ENCODE assay signal across 8 cellular contexts in the genomic region with DNA sequence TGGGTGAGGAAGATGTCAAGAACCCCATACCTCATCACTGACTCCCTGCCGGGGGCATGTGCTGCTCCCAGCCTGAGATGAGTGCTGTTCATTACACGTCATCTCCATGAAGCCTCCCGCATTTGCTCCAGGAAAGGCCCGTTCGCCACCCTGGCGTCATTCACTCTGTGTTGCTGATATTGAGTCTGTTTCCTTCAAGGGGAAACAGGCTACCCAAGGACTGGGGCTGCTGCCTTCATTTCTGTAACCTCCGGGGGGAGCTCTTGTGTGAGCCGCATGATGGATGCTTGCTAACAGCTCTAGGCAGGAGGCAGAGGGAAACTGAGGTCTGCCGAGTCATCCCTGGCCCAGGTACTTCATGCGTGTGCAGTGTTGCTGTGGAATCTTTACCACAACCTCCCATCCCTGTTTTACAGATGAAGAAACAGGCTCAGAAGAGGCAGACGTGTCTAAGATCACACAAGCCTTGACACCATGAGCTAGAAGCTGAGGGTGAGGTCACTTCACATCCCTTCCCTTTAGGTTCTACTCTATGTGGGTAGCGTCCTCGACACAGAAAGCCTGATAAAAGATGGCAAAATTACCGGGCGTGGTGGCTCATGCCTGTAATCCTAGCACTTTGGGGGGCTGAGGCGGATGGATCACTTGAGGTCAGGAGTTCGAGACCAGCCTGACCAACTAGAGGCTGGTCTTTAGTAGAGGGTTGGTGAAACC. TPM values are rescaled to one million over a fixed set of nuclear protein-coding genes. Genes with fewer than 3 reads are reported as not detected.
DNase-seq lines count a peak whose midpoint lies in the region; ATAC-seq and TF ChIP-seq lines count a peak whose summit lies in the region.

No MANE protein-coding gene starts in this region.

- CTCF ChIA-PET in T-cell (lab: Charles Lee) = interaction anchor here (0.6 to 1.0 kb wide), 6 partner anchors 29 to 422 kb away, joined by 3 to 4 read pairs (median 4); partner anchors contain the start of gene ZNF267 (in 1 of the 2)

- no peak overlapping the region for H3K4me3 ChIP-seq in cardiac muscle cell
- no peak overlapping the region for H3K4me3 ChIP-seq in fibroblast of the aortic adventitia (ENCODE audit: low read depth, low read length)
- H3K4me3 ChIP-seq in testis = no peak overlapping the region
- no peak overlapping the region for H3K4me3 ChIP-seq in esophagus muscularis mucosa

- TF ChIP-seq POLR2A in testis (IDR thresholded peaks at IDR 0.05) = no peak
- no peak for TF ChIP-seq POLR2A in esophagus muscularis mucosa (IDR thresholded peaks at IDR 0.05; ENCODE audit: low read depth)

- H3K27ac Mint-ChIP-seq in T-cell = peak overlapping the region; percentile 63 to 80

- DNase-seq in cardiac muscle cell (ENCODE audit: low read depth in 1 of 2, low spot score in 1 of 2) = peak; percentile 37 to 39
- DNase-seq in left ventricle myocardium superior = no peak
- DNase-seq in T-cell = peak in 6 of 34 experiments; percentile 12 to 37 (median 24)
- DNase-seq in fibroblast of the aortic adventitia (ENCODE audit: low read depth) = no peak
- DNase-seq in testis = peak; percentile 24
- no peak for DNase-seq in hepatic stellate cell (ENCODE audit: low spot score)
- DNase-seq in T-helper 9 cell = no peak
- DNase-seq in esophagus muscularis mucosa (ENCODE audit: extremely low spot score) = no peak

- WGBS in testis, 2 donors = 64 to 74% methylated on average over 17 of the region's 17 CpGs
- 73% methylated on average over 17 of the region's 17 CpGs for WGBS in esophagus muscularis mucosa

- H3K4me1 ChIP-seq in cardiac muscle cell (ENCODE audit: low read depth) = peaks cover 34% of the 10 kb centered on the region
- H3K4me1 ChIP-seq in testis = peaks cover 54% of the 10 kb centered on the region
- peaks cover 76 to 85% (median 83%) of the 10 kb centered on the region in 4 donors for H3K4me1 ChIP-seq in esophagus muscularis mucosa

- no peak for TF ChIP-seq EP300 in esophagus muscularis mucosa (IDR thresholded peaks at IDR 0.05)

- intact Hi-C loops in left ventricle myocardium superior (cut with micrococcal nuclease) = no loop called here
- intact Hi-C loops in testis (cut with DNase I; ENCODE audit: low total_unique reads) = no loop called here
- intact Hi-C loops in esophagus muscularis mucosa (cut with DNase I) = loop anchor here (10.0 kb wide), 1 partner anchor 409 kb away; no protein-coding TSS in a partner anchor

- no peaks in the 10 kb centered on the region for H3K36me3 Mint-ChIP-seq in T-cell

- no peak for ATAC-seq in left ventricle myocardium superior
- ATAC-seq in T-cell (replicated peaks in 1 of 4) = no peak

- H3K27ac ChIP-seq in cardiac muscle cell = no peak overlapping the region
- no peak overlapping the region for H3K27ac ChIP-seq in testis
- peak overlapping the region in 1 of 4 donors; percentile 33 for H3K27ac ChIP-seq in esophagus muscularis mucosa (replicated peaks in 1 of 4)

- H3K27me3 ChIP-seq in cardiac muscle cell (no peaks in the 10 kb centered on the region), testis (no peaks in the 10 kb centered on the region), esophagus muscularis mucosa (no peaks in the 10 kb centered on the region)

- H3K4me3 Mint-ChIP-seq in T-cell = peak overlapping the region in 1 of 3 donors; percentile 31

- POLR2A ChIA-PET in T-cell (lab: Charles Lee) = no interaction called here

- peak; percentile 52 for TF ChIP-seq CTCF in cardiac muscle cell (IDR thresholded peaks at IDR 0.05; ENCODE audit: low read depth, low read length)
- TF ChIP-seq CTCF in fibroblast of the aortic adventitia (IDR thresholded peaks at IDR 0.05; ENCODE audit: insufficient read depth, low read length) = peak; percentile 16
- TF ChIP-seq CTCF in testis (IDR thresholded peaks at IDR 0.05) = peak in 1 of 3 experiments; percentile 17
- TF ChIP-seq CTCF in esophagus muscularis mucosa (IDR thresholded peaks at IDR 0.05) = peak in 1 of 3 experiments; percentile 32

- no peaks in the 10 kb centered on the region for H3K27me3 Mint-ChIP-seq in T-cell

- no peaks in the 10 kb centered on the region for H3K9me3 ChIP-seq in cardiac muscle cell (ENCODE audit: low read depth)
- no peaks in the 10 kb centered on the region for H3K9me3 ChIP-seq in testis
- H3K9me3 ChIP-seq in esophagus muscularis mucosa = no peaks in the 10 kb centered on the region

- H3K36me3 ChIP-seq in cardiac muscle cell (no peaks in the 10 kb centered on the region), testis (ENCODE audit: low read depth, missing control alignments) (no peaks in the 10 kb centered on the region), esophagus muscularis mucosa (peaks cover 0 to 5% (median 2%) of the 10 kb centered on the region in 4 donors)

- peaks cover 40 to 63% (median 51%) of the 10 kb centered on the region in 3 donors for H3K4me1 Mint-ChIP-seq in T-cell

- no peaks in the 10 kb centered on the region for H3K9me3 Mint-ChIP-seq in T-cell

RNA-seq across cellular contexts. Expression of gene ARMC5, which starts 3.5 kb away (rescaled TPM):
- total RNA-seq in cardiac muscle cell = 19.7 and 21.7 TPM in 2 replicates
- polyA plus RNA-seq in cardiac muscle cell = 26.0 and 28.7 TPM in 2 replicates
- total RNA-seq in left ventricle myocardium superior = 5.4 TPM
- 10 to 100 TPM in 3 of 5 donors, 1 to 10 TPM in 2; 9.3 to 16.6 (median 10.2) TPM for total RNA-seq in T-cell
- 7.4 and 16.9 TPM in 2 replicates for total RNA-seq in fibroblast of the aortic adventitia (ENCODE audit: low replicate concordance)
- total RNA-seq in testis = 10 to 100 TPM; 19.1 to 21.3 TPM
- polyA plus RNA-seq in testis (ENCODE audit: insufficient read depth, low read depth, low replicate concordance) = 11.0 TPM
- total RNA-seq in esophagus muscularis mucosa = 10 to 100 TPM in 2 of 4 donors, 1 to 10 TPM in 2; 5.4 to 13.4 (median 9.9) TPM

RNA-seq across cellular contexts. Expression of gene ZNF843, which starts 13.2 kb away (rescaled TPM):
- total RNA-seq in cardiac muscle cell (10.3 and 14.0 TPM in 2 replicates), left ventricle myocardium superior (1.6 TPM), T-cell (under 1 TPM in 4 of 5 donors, not detected in 1; 0.16 to 0.53 (median 0.26) TPM), fibroblast of the aortic adventitia (ENCODE audit: low replicate concordance) (0.25 and 0.99 TPM in 2 replicates), testis (1 to 10 TPM; 2.4 to 3.7 TPM), esophagus muscularis mucosa (1 to 10 TPM in 2 of 4 donors, under 1 TPM in 2; 0.50 to 1.9 (median 1.3) TPM)
- polyA plus RNA-seq in cardiac muscle cell (4.1 and 4.3 TPM in 2 replicates), testis (ENCODE audit: insufficient read depth, low read depth, low replicate concordance) (1.1 TPM)

RNA-seq across cellular contexts. Expression of gene TGFB1I1, which starts 16.2 kb away (rescaled TPM):
- total RNA-seq in cardiac muscle cell = 39.1 and 42.4 TPM in 2 replicates
- 54.0 and 55.8 TPM in 2 replicates for polyA plus RNA-seq in cardiac muscle cell
- 13.6 TPM for total RNA-seq in left ventricle myocardium superior
- total RNA-seq in T-cell = 1 to 10 TPM in 1 of 5 donors, under 1 TPM in 4; 0.40 to 1.1 (median 0.72) TPM
- total RNA-seq in fibroblast of the aortic adventitia (ENCODE audit: low replicate concordance) = 30.3 and 56.7 TPM in 2 replicates
- total RNA-seq in testis = 10 to 100 TPM; 13.6 to 28.4 TPM
- 31.7 TPM for polyA plus RNA-seq in testis (ENCODE audit: insufficient read depth, low read depth, low replicate concordance)
- total RNA-seq in esophagus muscularis mucosa = 100 to 1,000 TPM; 255 to 471 (median 274) TPM

RNA-seq across cellular contexts. Expression of gene SLC5A2, which starts 27.2 kb away (rescaled TPM):
- 0.36 TPM in 1 of 2 replicates, not detected in the other for total RNA-seq in cardiac muscle cell
- polyA plus RNA-seq in cardiac muscle cell = 3.4 and 4.9 TPM in 2 replicates
- total RNA-seq in left ventricle myocardium superior = not detected
- 1 to 10 TPM; 2.6 to 4.2 (median 3.2) TPM for total RNA-seq in T-cell
- not detected in 2 replicates for total RNA-seq in fibroblast of the aortic adventitia (ENCODE audit: low replicate concordance)
- 1 to 10 TPM; 5.8 to 6.9 TPM for total RNA-seq in testis
- 18.1 TPM for polyA plus RNA-seq in testis (ENCODE audit: insufficient read depth, low read depth, low replicate concordance)
- under 1 TPM in 3 of 4 donors, not detected in 1; 0.13 to 0.66 (median 0.34) TPM for total RNA-seq in esophagus muscularis mucosa

RNA-seq across cellular contexts. Expression of gene COX6A2, which starts 27.6 kb away (rescaled TPM):
- 40.7 and 69.7 TPM in 2 replicates for total RNA-seq in cardiac muscle cell
- 166 and 187 TPM in 2 replicates for polyA plus RNA-seq in cardiac muscle cell
- total RNA-seq in left ventricle myocardium superior = 1,516 TPM
- not detected for total RNA-seq in T-cell
- not detected in 2 replicates for total RNA-seq in fibroblast of the aortic adventitia (ENCODE audit: low replicate concordance)
- total RNA-seq in testis = 1 to 10 TPM in 1 of 2 donors, not detected in 1; 1.4 TPM
- 14.9 TPM for polyA plus RNA-seq in testis (ENCODE audit: insufficient read depth, low read depth, low replicate concordance)
- 1 to 10 TPM in 1 of 4 donors, not detected in 3; 1.3 TPM for total RNA-seq in esophagus muscularis mucosa

Comparison
In these comparisons a context has a peak if more than half of its experiments do, and no peak if none do; other contexts are left out.
1. DNase-seq: peak in cardiac muscle cell (2 of 2) and testis (single experiment); none in left ventricle myocardium superior (single experiment), fibroblast of the aortic adventitia (single experiment), hepatic stellate cell (single experiment), T-helper 9 cell (single experiment) and esophagus muscularis mucosa (single experiment).